ENCODE assay signal across 1 cellular context in the genomic region with DNA sequence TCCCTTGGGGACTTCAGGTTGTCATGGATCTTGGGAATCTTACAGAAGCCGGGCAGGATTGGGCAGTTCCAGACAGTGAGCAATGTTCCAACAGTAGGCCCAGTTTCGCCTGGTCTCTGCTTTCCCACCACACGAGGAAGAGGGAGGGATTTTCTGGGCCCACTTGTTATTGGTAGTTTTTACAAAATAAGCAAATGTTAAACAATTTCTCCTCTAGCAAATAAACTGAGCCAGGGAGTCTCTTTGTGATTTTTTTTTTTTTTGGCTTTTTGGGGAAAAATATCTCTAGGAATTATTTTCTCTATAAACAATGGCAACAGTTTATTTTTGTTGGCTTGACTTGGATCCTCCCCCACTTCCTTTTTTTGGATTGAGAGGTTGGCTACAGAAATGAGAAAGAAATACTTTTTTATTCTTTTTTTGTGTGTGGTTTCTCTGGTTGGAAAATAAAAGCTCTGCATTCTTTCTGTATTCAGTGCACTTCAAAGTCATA.
TF ChIP-seq lines count a peak whose summit lies in the region.

No MANE protein-coding gene starts in this region.

TF ChIP-seq in K562, 482 proteins besides CTCF, POLR2A, EP300 and RAD21:
- TF ChIP-seq BCOR (IDR thresholded peaks at IDR 0.05): no peak
- TF ChIP-seq, protein P1, sequence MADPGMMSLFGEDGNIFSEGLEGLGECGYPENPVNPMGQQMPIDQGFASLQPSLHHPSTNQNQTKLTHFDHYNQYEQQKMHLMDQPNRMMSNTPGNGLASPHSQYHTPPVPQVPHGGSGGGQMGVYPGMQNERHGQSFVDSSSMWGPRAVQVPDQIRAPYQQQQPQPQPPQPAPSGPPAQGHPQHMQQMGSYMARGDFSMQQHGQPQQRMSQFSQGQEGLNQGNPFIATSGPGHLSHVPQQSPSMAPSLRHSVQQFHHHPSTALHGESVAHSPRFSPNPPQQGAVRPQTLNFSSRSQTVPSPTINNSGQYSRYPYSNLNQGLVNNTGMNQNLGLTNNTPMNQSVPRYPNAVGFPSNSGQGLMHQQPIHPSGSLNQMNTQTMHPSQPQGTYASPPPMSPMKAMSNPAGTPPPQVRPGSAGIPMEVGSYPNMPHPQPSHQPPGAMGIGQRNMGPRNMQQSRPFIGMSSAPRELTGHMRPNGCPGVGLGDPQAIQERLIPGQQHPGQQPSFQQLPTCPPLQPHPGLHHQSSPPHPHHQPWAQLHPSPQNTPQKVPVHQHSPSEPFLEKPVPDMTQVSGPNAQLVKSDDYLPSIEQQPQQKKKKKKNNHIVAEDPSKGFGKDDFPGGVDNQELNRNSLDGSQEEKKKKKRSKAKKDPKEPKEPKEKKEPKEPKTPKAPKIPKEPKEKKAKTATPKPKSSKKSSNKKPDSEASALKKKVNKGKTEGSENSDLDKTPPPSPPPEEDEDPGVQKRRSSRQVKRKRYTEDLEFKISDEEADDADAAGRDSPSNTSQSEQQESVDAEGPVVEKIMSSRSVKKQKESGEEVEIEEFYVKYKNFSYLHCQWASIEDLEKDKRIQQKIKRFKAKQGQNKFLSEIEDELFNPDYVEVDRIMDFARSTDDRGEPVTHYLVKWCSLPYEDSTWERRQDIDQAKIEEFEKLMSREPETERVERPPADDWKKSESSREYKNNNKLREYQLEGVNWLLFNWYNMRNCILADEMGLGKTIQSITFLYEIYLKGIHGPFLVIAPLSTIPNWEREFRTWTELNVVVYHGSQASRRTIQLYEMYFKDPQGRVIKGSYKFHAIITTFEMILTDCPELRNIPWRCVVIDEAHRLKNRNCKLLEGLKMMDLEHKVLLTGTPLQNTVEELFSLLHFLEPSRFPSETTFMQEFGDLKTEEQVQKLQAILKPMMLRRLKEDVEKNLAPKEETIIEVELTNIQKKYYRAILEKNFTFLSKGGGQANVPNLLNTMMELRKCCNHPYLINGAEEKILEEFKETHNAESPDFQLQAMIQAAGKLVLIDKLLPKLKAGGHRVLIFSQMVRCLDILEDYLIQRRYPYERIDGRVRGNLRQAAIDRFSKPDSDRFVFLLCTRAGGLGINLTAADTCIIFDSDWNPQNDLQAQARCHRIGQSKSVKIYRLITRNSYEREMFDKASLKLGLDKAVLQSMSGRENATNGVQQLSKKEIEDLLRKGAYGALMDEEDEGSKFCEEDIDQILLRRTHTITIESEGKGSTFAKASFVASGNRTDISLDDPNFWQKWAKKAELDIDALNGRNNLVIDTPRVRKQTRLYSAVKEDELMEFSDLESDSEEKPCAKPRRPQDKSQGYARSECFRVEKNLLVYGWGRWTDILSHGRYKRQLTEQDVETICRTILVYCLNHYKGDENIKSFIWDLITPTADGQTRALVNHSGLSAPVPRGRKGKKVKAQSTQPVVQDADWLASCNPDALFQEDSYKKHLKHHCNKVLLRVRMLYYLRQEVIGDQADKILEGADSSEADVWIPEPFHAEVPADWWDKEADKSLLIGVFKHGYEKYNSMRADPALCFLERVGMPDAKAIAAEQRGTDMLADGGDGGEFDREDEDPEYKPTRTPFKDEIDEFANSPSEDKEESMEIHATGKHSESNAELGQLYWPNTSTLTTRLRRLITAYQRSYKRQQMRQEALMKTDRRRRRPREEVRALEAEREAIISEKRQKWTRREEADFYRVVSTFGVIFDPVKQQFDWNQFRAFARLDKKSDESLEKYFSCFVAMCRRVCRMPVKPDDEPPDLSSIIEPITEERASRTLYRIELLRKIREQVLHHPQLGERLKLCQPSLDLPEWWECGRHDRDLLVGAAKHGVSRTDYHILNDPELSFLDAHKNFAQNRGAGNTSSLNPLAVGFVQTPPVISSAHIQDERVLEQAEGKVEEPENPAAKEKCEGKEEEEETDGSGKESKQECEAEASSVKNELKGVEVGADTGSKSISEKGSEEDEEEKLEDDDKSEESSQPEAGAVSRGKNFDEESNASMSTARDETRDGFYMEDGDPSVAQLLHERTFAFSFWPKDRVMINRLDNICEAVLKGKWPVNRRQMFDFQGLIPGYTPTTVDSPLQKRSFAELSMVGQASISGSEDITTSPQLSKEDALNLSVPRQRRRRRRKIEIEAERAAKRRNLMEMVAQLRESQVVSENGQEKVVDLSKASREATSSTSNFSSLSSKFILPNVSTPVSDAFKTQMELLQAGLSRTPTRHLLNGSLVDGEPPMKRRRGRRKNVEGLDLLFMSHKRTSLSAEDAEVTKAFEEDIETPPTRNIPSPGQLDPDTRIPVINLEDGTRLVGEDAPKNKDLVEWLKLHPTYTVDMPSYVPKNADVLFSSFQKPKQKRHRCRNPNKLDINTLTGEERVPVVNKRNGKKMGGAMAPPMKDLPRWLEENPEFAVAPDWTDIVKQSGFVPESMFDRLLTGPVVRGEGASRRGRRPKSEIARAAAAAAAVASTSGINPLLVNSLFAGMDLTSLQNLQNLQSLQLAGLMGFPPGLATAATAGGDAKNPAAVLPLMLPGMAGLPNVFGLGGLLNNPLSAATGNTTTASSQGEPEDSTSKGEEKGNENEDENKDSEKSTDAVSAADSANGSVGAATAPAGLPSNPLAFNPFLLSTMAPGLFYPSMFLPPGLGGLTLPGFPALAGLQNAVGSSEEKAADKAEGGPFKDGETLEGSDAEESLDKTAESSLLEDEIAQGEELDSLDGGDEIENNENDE (IDR thresholded peaks at IDR 0.05; ENCODE audit: low read depth, low read length): no peak
- peak; percentile 64; the same call in 1 of the 2 replicates for TF ChIP-seq SPI1 (IDR thresholded peaks at IDR 0.05; ENCODE audit: borderline replicate concordance, low read depth, low read length)
- TF ChIP-seq ETV1 (tag; conservative IDR thresholded peaks at IDR 0.05; ENCODE audit: low read depth): no peak
- TF ChIP-seq ZNF232 (CRISPR knock-in tag; IDR thresholded peaks at IDR 0.05): no peak
- TF ChIP-seq ZC3H8 (IDR thresholded peaks at IDR 0.05): no peak
- no peak for TF ChIP-seq ZBTB17 (CRISPR knock-in tag; IDR thresholded peaks at IDR 0.05)
